Comparison of ENCODE assay signal across 17 cellular contexts in the genomic region with DNA sequence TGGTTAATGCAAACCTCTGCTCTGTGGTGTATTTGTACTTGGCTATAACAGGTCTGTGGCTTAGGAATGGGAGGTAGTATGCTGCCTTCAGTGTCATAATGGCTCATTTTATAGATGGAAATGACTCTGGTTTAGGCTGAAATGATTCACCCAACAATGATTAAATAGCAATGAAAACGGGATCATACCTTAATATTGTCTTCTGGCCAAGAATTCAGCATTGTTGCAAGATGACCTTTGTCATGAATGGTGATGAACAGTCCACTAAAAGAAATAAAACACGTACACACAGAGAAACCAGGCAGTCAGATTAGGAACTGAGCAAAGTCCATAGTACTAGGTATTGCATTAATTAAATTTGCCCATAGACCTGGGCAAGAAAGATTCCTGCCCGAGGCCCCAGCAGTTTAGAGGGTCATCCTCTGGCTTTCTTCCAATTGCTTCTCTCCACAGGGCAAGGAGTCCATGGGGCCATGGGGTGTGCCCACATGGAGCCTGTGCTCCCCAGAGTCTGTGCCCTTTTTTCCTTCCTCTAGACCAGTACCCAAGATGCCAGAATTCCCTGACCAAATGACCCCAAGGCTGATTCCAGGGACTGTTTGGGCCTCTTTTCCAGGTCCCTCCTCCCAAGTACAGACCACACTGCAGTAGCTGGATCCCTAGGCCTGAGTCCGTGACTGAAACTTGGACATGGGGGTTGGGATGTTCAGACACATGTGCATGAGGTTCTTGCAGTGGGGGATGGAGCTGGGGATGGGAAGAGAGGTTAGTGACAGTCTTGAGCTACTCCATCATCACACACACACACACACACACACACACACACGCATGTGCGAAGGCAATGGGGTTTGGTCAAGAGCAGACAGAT.
DNase-seq lines count a peak whose midpoint lies in the region; ATAC-seq, FAIRE-seq and TF ChIP-seq lines count a peak whose summit lies in the region.
"Had no signal": no experiment of that assay in that cellular context is flagged by ENCODE, and none has a peak within 500 bp of the region (broad histone marks: within the 10 kb centered on the region; RNA-seq: fewer than 3 reads in every experiment).

No MANE protein-coding gene starts in this region.

- no peaks in the 10 kb centered on the region for H3K9me3 ChIP-seq in right atrium auricular region

- peaks cover 0 to 20% of the 10 kb centered on the region in 2 donors for H3K4me1 ChIP-seq in right atrium auricular region

- TF ChIP-seq CTCF in right atrium auricular region (IDR thresholded peaks at IDR 0.05) (no peak), bronchial epithelial cell (IDR thresholded peaks at IDR 0.05; ENCODE audit: insufficient read depth, low read length, severe bottlenecking) (no peak)

- ATAC-seq in Right ventricle myocardium superior (ENCODE audit: poor library complexity) (peak; percentile 38), left lobe of liver (peak; percentile 87)
- ATAC-seq: activated CD4-positive, alpha-beta T cell treated with anti-CD3 and anti-CD28 coated beads for 36 hours had no signal

- H3K27ac ChIP-seq in right atrium auricular region = no peak overlapping the region

- peak; percentile 50 for FAIRE-seq in bronchial epithelial cell (lab: Jason Lieb, UNC)
- FAIRE-seq: A204.1 had no signal

- H3K36me3 ChIP-seq in right atrium auricular region (no peaks in the 10 kb centered on the region), bronchial epithelial cell (ENCODE audit: control insufficient read depth, insufficient read depth, low read length) (no peaks in the 10 kb centered on the region)

- intact Hi-C loops in Right ventricle myocardium superior (cut with DNase I) = no loop called here

- H3K27me3 ChIP-seq in right atrium auricular region (no peaks in the 10 kb centered on the region), bronchial epithelial cell (ENCODE audit: control insufficient read depth, insufficient read depth, low read length) (no peaks in the 10 kb centered on the region)

- DNase-seq in Right ventricle myocardium superior (no peak), right atrium auricular region (ENCODE audit: low spot score) (no peak), bronchial epithelial cell (ENCODE audit: low read depth) (peak; percentile 63), left lobe of liver (ENCODE audit: low spot score) (peak; percentile 54), cerebellum (ENCODE audit: low spot score) (no peak), T-helper 9 cell (no peak)
- DNase-seq in stimulated activated CD4-positive, alpha-beta T cell treated with anti-CD3 and anti-CD28 coated beads, Interleukin-4, amount 100 ng/mL, for 1 hour = no peak
- DNase-seq in stimulated activated CD4-positive, alpha-beta T cell treated with anti-CD3 and anti-CD28 coated beads, Interleukin-1b, Interleukin-23, amount 100 ng/mL, for 48 hours = no peak
- DNase-seq: activated CD4-positive, alpha-beta T cell treated with anti-CD3 and anti-CD28 coated beads for 36 hours; activated T-cell treated with anti-CD3 and anti-CD28 coated beads for 4 hours; GDM1; islet precursor cell; NCI-H1930; NCI-H69; RPMI8226; stimulated activated CD4-positive, alpha-beta T cell treated with anti-CD3 and anti-CD28 coated beads, Interleukin-15, amount 100 ng/mL, for 24 hours had no signal

- H3K4me3 ChIP-seq in right atrium auricular region (no peak overlapping the region), bronchial epithelial cell (ENCODE audit: low read depth, low read length) (no peak overlapping the region)

Comparison
In these comparisons a context has a peak if more than half of its experiments do, and no peak if none do; other contexts are left out.
1. DNase-seq: peak in bronchial epithelial cell (single experiment) and left lobe of liver (single experiment); none in Right ventricle myocardium superior (single experiment), right atrium auricular region (single experiment), cerebellum (single experiment), stimulated activated CD4-positive, alpha-beta T cell treated with anti-CD3 and anti-CD28 coated beads, Interleukin-4, amount 100 ng/mL, for 1 hour (single experiment), T-helper 9 cell (single experiment) and stimulated activated CD4-positive, alpha-beta T cell treated with anti-CD3 and anti-CD28 coated beads, Interleukin-1b, Interleukin-23, amount 100 ng/mL, for 48 hours (single experiment).